25 cellular contexts compared by ENCODE assay signal in the genomic region with DNA sequence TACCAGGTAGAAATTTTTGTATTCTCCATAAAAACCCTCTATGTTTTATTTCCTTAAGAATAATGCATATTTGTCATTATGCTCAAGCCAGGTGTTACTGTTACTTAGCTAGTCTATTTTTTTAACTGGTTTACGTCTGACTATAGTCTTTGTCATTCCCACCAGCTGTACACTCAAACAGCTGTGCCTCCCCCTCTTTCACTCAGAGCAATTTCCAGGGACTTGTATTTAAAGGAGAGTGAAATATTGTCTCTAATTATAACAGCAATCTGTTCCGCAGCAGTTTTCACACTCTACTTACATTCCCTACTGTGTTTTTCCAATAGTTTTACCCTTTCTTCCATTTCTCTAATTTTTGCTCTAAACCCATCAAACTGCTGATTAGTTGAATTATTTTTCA.
"Had no signal": no experiment of that assay in that cellular context is flagged by ENCODE, and none has a peak within 500 bp of the region (broad histone marks: within the 10 kb centered on the region; RNA-seq: fewer than 3 reads in every experiment).

No MANE protein-coding gene starts in this region.

- H3K36me3 ChIP-seq: esophagus squamous epithelium, gastroesophageal sphincter, heart left ventricle, neutrophil, pancreas, tibial artery had no signal

- H3K27ac ChIP-seq: coronary artery, esophagus squamous epithelium, gastroesophageal sphincter, neutrophil, pancreas, psoas muscle, skin epidermis, tibial artery had no signal

- ATAC-seq: activated naive CD8-positive, alpha-beta T cell treated with anti-CD3 and anti-CD28 coated beads, Interleukin-2, amount 50 U/mL, for 24 hours; activated T-cell treated with anti-CD3 and anti-CD28 coated beads, Interleukin-2, amount 50 U/mL, for 4 hours; gastroesophageal sphincter; natural killer cell treated with Interleukin-12 subunit alpha and Interleukin-12 subunit beta and Interleukin-15 and Interleukin-18, amount 100 ng/mL, for 72 hours; pancreas; psoas muscle; right cardiac atrium; WTC11 had no signal

- H3K4me1 ChIP-seq: esophagus squamous epithelium, gastroesophageal sphincter, pancreas, psoas muscle, tibial artery had no signal

- H3K4me3 ChIP-seq: coronary artery, esophagus squamous epithelium, gastroesophageal sphincter, heart left ventricle, pancreas, psoas muscle, skin epidermis, tibial artery had no signal

- H3K9me3 ChIP-seq: esophagus squamous epithelium, gastroesophageal sphincter, neutrophil, pancreas, psoas muscle, tibial artery had no signal

- DNase-seq: activated CD8-positive, alpha-beta memory T cell treated with anti-CD3 and anti-CD28 coated beads for 24 hours; activated CD8-positive, alpha-beta memory T cell treated with anti-CD3 and anti-CD28 coated beads, Interleukin-2, amount 50 U/mL, for 4 hours; activated effector memory CD4-positive, alpha-beta T cell treated with Interleukin-2 at 50 U/mL for 16 hours; activated naive CD4-positive, alpha-beta T cell treated with anti-CD3 and anti-CD28 coated beads for 36 hours; activated naive CD8-positive, alpha-beta T cell treated with anti-CD3 and anti-CD28 coated beads, Interleukin-2, amount 50 U/mL, for 24 hours; activated T-cell treated with anti-CD3 and anti-CD28 coated beads, Interleukin-2, amount 50 U/mL, for 4 hours; cerebellar nuclear complex; endodermal cell; esophagus squamous epithelium; heart left ventricle; left ventricle myocardium superior; mammary epithelial cell; pancreas; psoas muscle; right cardiac atrium; stimulated activated CD4-positive, alpha-beta T cell treated with anti-CD3 and anti-CD28 coated beads, Interleukin-1b, Interleukin-23, amount 100 ng/mL, for 48 hours; substantia nigra; T-helper 9 cell; tibial artery had no signal

- H3K27me3 ChIP-seq: esophagus squamous epithelium, gastroesophageal sphincter, heart left ventricle, neutrophil, pancreas, tibial artery had no signal
